In genomic region chr18:58262581-58262980, GRCh38 we compare ENCODE assay signal across 14 cellular contexts.
A peak's percentile ranks its signal among the peaks of the same experiment; 100 is the strongest.
DNase-seq lines count a peak whose midpoint lies in the region; ATAC-seq and TF ChIP-seq lines count a peak whose summit lies in the region.
"Had no signal": no experiment of that assay in that cellular context is flagged by ENCODE, and none has a peak within 500 bp of the region (broad histone marks: within the 10 kb centered on the region; RNA-seq: fewer than 3 reads in every experiment).

No MANE protein-coding gene starts in this region.

- no peak for TF ChIP-seq CTCF in heart left ventricle (IDR thresholded peaks at IDR 0.05)
- no peak for TF ChIP-seq CTCF in epithelial cell of proximal tubule (conservative IDR thresholded peaks at IDR 0.05; ENCODE audit: low read depth, low read length)
- TF ChIP-seq CTCF in nephron (IDR thresholded peaks at IDR 0.05; ENCODE audit: unreplicated experiment in 3 of 3), result no peak
- TF ChIP-seq CTCF in uterus (IDR thresholded peaks at IDR 0.05), result no peak

- peaks cover 0 to 42% (median 6%) of the 10 kb centered on the region in 12 donors for H3K4me1 ChIP-seq in heart left ventricle
- no peaks in the 10 kb centered on the region for H3K4me1 ChIP-seq in uterus

- intact Hi-C loops in heart left ventricle (cut with DNase I) (loop anchor here in 1 of 10 donors (5.0 kb wide), 1 partner anchor 40 kb away; no protein-coding TSS in a partner anchor), left ventricle myocardium superior (cut with micrococcal nuclease) (no loop called here), uterus (cut with DNase I; ENCODE audit: low total_unique reads) (no loop called here)

- H3K9me3 ChIP-seq in heart left ventricle (no peaks in the 10 kb centered on the region), uterus (no peaks in the 10 kb centered on the region)

- H3K27ac ChIP-seq in heart left ventricle (peak overlapping the region in 10 of 12 donors; percentile 33 to 74 (median 64)), uterus (peak overlapping the region; percentile 42 to 48)

- no peaks in the 10 kb centered on the region for H3K27me3 Mint-ChIP-seq in nephron (ENCODE audit: low read depth)

- peaks cover 79% of the 10 kb centered on the region for H3K4me1 Mint-ChIP-seq in nephron

- WGBS in heart left ventricle, 4 donors, result 42 to 54% (median 51%) methylated on average over 3 of the region's 3 CpGs

- H3K27ac Mint-ChIP-seq in nephron, result peak overlapping the region; percentile 71 to 88 (median 74)
- H3K27ac Mint-ChIP-seq: activated CD8-positive, alpha-beta T cell treated with anti-CD3 and anti-CD28 coated beads, Interleukin-2, amount 10 ng/mL, durations not matched to agents 7 days and 5 days; naive thymus-derived CD4-positive, alpha-beta T cell had no signal

- H3K36me3 ChIP-seq in heart left ventricle (no peaks in the 10 kb centered on the region), uterus (no peaks in the 10 kb centered on the region)

- H3K27me3 ChIP-seq in heart left ventricle, result no peaks in the 10 kb centered on the region
- no peaks in the 10 kb centered on the region for H3K27me3 ChIP-seq in uterus

- H3K36me3 Mint-ChIP-seq in nephron (ENCODE audit: low read depth), result peaks cover 9% of the 10 kb centered on the region
- H3K36me3 Mint-ChIP-seq: naive thymus-derived CD4-positive, alpha-beta T cell had no signal

- H3K4me3 Mint-ChIP-seq in nephron, result peak overlapping the region in 1 of 3 experiments; percentile 28
- H3K4me3 Mint-ChIP-seq: activated CD8-positive, alpha-beta T cell treated with anti-CD3 and anti-CD28 coated beads, Interleukin-2, amount 10 ng/mL, durations not matched to agents 7 days and 5 days; naive thymus-derived CD4-positive, alpha-beta T cell had no signal

- TF ChIP-seq POLR2A in heart left ventricle (IDR thresholded peaks at IDR 0.05), result no peak
- no peak for TF ChIP-seq POLR2A in uterus (IDR thresholded peaks at IDR 0.05)

- no peaks in the 10 kb centered on the region for H3K9me3 Mint-ChIP-seq in nephron
- H3K9me3 Mint-ChIP-seq: naive thymus-derived CD4-positive, alpha-beta T cell had no signal

- H3K4me3 ChIP-seq in heart left ventricle (peak overlapping the region in 2 of 12 donors; percentile 15 to 16), epithelial cell of proximal tubule (ENCODE audit: low read depth, low read length) (peak overlapping the region; percentile 3), uterus (no peak overlapping the region)
- H3K4me3 ChIP-seq: skin epidermis had no signal

- ATAC-seq in heart left ventricle, result peak in 2 of 4 donors; percentile 10 to 16
- no peak for ATAC-seq in left ventricle myocardium superior
- ATAC-seq: activated CD8-positive, alpha-beta T cell treated with anti-CD3 and anti-CD28 coated beads, Interleukin-2, amount 10 ng/mL, durations not matched to agents 7 days and 5 days; naive thymus-derived CD4-positive, alpha-beta T cell had no signal

- no peak for DNase-seq in heart left ventricle
- DNase-seq in left ventricle myocardium superior, result no peak
- DNase-seq in epithelial cell of proximal tubule (ENCODE audit: low read depth), result no peak
- no peak for DNase-seq in uterus
- DNase-seq in NCI-H446 (lab: John Stamatoyannopoulos, UW), result no peak
- no peak for DNase-seq in activated naive CD4-positive, alpha-beta T cell treated with Interleukin-2 at 50 U/mL for 16 hours
- no peak for DNase-seq in DMS79 treated with DMSO at 0.1 percent for 48 hours (lab: John Stamatoyannopoulos, UW)
- DNase-seq: activated CD8-positive, alpha-beta T cell treated with anti-CD3 and anti-CD28 coated beads, Interleukin-2, amount 10 ng/mL, durations not matched to agents 7 days and 5 days; activated naive CD4-positive, alpha-beta T cell; H7; naive thymus-derived CD4-positive, alpha-beta T cell; NCI-H2227 treated with DMSO at 0.1 percent for 48 hours had no signal
